In the genomic region with DNA sequence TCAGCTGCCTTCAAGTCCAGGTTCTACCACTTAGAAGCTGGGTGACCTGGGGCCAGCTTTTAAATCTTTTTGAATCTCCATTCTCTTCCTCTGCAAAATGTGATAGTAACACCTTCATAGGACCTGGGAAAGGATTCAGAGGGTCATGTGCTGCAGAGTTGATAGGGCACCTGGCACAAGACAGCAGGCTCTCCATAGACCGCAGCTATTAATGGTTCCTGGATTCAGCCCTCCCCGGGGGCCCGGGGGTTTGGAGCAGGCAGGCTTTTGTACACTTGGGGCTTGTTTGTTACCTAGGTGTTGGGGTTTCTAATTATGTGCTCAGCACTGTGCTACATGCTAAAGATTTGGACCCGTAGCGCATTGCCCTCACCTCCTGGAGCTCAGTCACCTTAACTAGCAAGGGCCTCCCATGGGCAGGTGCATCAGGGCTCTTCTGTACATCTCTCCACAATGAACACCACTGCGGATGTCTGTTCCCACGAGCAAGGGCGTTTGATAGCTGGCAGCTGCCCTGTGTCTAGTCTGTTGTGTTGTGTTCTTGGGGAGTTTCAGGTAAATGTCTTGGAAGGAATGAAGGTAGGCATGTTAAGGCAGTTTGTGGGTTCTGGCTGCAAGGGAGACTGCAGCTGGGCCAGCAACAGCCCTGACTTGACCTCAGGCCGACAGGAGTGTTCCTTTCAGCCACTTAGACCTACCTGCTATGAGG, we compare ENCODE assay signal across 1 cellular context.
TF ChIP-seq lines count a peak whose summit lies in the region.

No MANE protein-coding gene starts in this region.

TF ChIP-seq in IMR-90, 13 proteins besides CTCF, POLR2A, EP300 and RAD21 (continued from another document):
- TF ChIP-seq, protein P1, sequence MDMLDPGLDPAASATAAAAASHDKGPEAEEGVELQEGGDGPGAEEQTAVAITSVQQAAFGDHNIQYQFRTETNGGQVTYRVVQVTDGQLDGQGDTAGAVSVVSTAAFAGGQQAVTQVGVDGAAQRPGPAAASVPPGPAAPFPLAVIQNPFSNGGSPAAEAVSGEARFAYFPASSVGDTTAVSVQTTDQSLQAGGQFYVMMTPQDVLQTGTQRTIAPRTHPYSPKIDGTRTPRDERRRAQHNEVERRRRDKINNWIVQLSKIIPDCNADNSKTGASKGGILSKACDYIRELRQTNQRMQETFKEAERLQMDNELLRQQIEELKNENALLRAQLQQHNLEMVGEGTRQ (IDR thresholded peaks at IDR 0.05; ENCODE audit: low read depth, low read length) = no peak
- TF ChIP-seq NFE2L2 (IDR thresholded peaks at IDR 0.05; ENCODE audit: low read depth, low read length) = no peak
- TF ChIP-seq MAFK (IDR thresholded peaks at IDR 0.05; ENCODE audit: low read depth, low read length) = no peak
- no peak for TF ChIP-seq BHLHE40 (IDR thresholded peaks at IDR 0.05; ENCODE audit: low read depth, low read length)
- no peak for TF ChIP-seq CEBPB (IDR thresholded peaks at IDR 0.05; ENCODE audit: low read depth, low read length)
- TF ChIP-seq MAZ (IDR thresholded peaks at IDR 0.05; ENCODE audit: borderline replicate concordance, low read depth, low read length) = no peak
- no peak for TF ChIP-seq FOS (IDR thresholded peaks at IDR 0.05; ENCODE audit: low read depth, low read length)
- TF ChIP-seq, protein P2, sequence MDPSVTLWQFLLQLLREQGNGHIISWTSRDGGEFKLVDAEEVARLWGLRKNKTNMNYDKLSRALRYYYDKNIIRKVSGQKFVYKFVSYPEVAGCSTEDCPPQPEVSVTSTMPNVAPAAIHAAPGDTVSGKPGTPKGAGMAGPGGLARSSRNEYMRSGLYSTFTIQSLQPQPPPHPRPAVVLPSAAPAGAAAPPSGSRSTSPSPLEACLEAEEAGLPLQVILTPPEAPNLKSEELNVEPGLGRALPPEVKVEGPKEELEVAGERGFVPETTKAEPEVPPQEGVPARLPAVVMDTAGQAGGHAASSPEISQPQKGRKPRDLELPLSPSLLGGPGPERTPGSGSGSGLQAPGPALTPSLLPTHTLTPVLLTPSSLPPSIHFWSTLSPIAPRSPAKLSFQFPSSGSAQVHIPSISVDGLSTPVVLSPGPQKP (IDR thresholded peaks at IDR 0.05; ENCODE audit: borderline replicate concordance, low read depth, low read length) = no peak
- TF ChIP-seq CHD1 (IDR thresholded peaks at IDR 0.05; ENCODE audit: low read depth, low read length) = no peak
